In genomic region chr1:65764052-65764451, GRCh38 we compare ENCODE assay signal across 24 cellular contexts. TPM values are rescaled to one million over a fixed set of nuclear protein-coding genes. Genes with fewer than 3 reads are reported as not detected.
DNase-seq lines count a peak whose midpoint lies in the region; ATAC-seq and TF ChIP-seq lines count a peak whose summit lies in the region.
"Had no signal": no experiment of that assay in that cellular context is flagged by ENCODE, and none has a peak within 500 bp of the region (broad histone marks: within the 10 kb centered on the region; RNA-seq: fewer than 3 reads in every experiment).

No MANE protein-coding gene starts in this region.

- H2AFZ ChIP-seq in PC-3 (ENCODE audit: low read length), result no peak overlapping the region
- H2AFZ ChIP-seq: PC-9 had no signal

- H3K4ac ChIP-seq in mesendoderm (ENCODE audit: low read depth, low read length), result no peak overlapping the region

- H3K9ac ChIP-seq in PC-3 (ENCODE audit: low read length), result no peak overlapping the region
- H3K9ac ChIP-seq in mesendoderm (ENCODE audit: low read length), result no peak overlapping the region

- H3K18ac ChIP-seq in mesendoderm (ENCODE audit: low read length), result no peak overlapping the region

- no peak overlapping the region for H2BK15ac ChIP-seq in mesendoderm (replicated peaks; ENCODE audit: low read depth)

- no peak overlapping the region for H2BK120ac ChIP-seq in mesendoderm (ENCODE audit: low read depth, low read length)

- H3K9me3 ChIP-seq in PC-3 (ENCODE audit: low read length), result no peaks in the 10 kb centered on the region
- H3K9me3 ChIP-seq: A549, BE2C had no signal

- no peak overlapping the region for H3K4me2 ChIP-seq in PC-3 (ENCODE audit: low read length)
- no peak overlapping the region for H3K4me2 ChIP-seq in mesendoderm (ENCODE audit: low read length)
- H3K4me2 ChIP-seq: A549, PC-9 had no signal

- no peak overlapping the region for H3K56ac ChIP-seq in mesendoderm (ENCODE audit: low read length)

- no peak overlapping the region for H4K8ac ChIP-seq in mesendoderm (ENCODE audit: low read depth, low read length)

- POLR2A ChIA-PET in PC-3 (lab: Charles Lee; ENCODE audit: unreplicated experiment), result interaction anchor here (0.6 kb wide), 1 partner anchor 1247 kb away, joined by 6 read pairs; no protein-coding TSS in a partner anchor

- intact Hi-C loops in PC-3 (cut with micrococcal nuclease), result no loop called here

- ATAC-seq in PC-3 (no peak), HG02870 (IDR thresholded peaks at IDR 0.05; ENCODE audit: unreplicated experiment) (no peak), HG03565 (IDR thresholded peaks at IDR 0.05; ENCODE audit: unreplicated experiment) (no peak)
- ATAC-seq: A549, GM12878, T-helper 17 cell had no signal

- H3K23ac ChIP-seq in mesendoderm (ENCODE audit: low read length), result no peak overlapping the region

- no peaks in the 10 kb centered on the region for H3K79me1 ChIP-seq in mesendoderm (ENCODE audit: low read length)

- TF ChIP-seq CTCF in LNCaP clone FGC (IDR thresholded peaks at IDR 0.05; ENCODE audit: control insufficient read depth, extremely low read depth, insufficient read depth) (no peak), PC-3 (conservative IDR thresholded peaks at IDR 0.05; ENCODE audit: low read depth, low read length) (no peak)

- H3K27me3 ChIP-seq in PC-3 (ENCODE audit: low read length) (no peaks in the 10 kb centered on the region), mesendoderm (ENCODE audit: insufficient read depth, low read length, poor library complexity) (no peaks in the 10 kb centered on the region)
- H3K27me3 ChIP-seq: BE2C had no signal

- H2AK5ac ChIP-seq in mesendoderm (ENCODE audit: low read length), result no peak overlapping the region

- BruUV-seq in PC-3 (replicated peaks; lab: Mats Ljungman, UMichigan), result no TSS peak

- H3K27ac ChIP-seq in PC-3 (ENCODE audit: low read length) (no peak overlapping the region), mesendoderm (ENCODE audit: low read depth, low read length) (no peak overlapping the region)
- H3K27ac ChIP-seq: A549, PC-9, SK-N-MC had no signal

- no peak overlapping the region for H3K4me3 ChIP-seq in LNCaP clone FGC (ENCODE audit: low read depth, low read length)
- H3K4me3 ChIP-seq in PC-3 (ENCODE audit: low read length), result no peak overlapping the region
- no peak overlapping the region for H3K4me3 ChIP-seq in mesendoderm (ENCODE audit: low read length)
- H3K4me3 ChIP-seq: A549, GM12878, PC-9, SK-N-MC had no signal

- H4K5ac ChIP-seq in mesendoderm (ENCODE audit: low read length), result no peak overlapping the region

- H4K20me1 ChIP-seq in PC-3 (ENCODE audit: low read length), result no peaks in the 10 kb centered on the region

- CTCF ChIA-PET in PC-3 (lab: Charles Lee), result no interaction called here

- H3K4me1 ChIP-seq in PC-3 (ENCODE audit: insufficient read depth, low read length), result peaks cover 17% of the 10 kb centered on the region
- no peaks in the 10 kb centered on the region for H3K4me1 ChIP-seq in mesendoderm (ENCODE audit: control insufficient read depth, low read depth, low read length)
- H3K4me1 ChIP-seq: A549, BE2C had no signal

- H2BK5ac ChIP-seq in mesendoderm (ENCODE audit: low read length), result no peak overlapping the region

- no peaks in the 10 kb centered on the region for H3F3A ChIP-seq in PC-3 (ENCODE audit: low read length, unreplicated experiment)

- H3K36me3 ChIP-seq in PC-3 (ENCODE audit: low read depth, low read length) (no peaks in the 10 kb centered on the region), mesendoderm (ENCODE audit: control insufficient read depth, insufficient read depth, low read length) (no peaks in the 10 kb centered on the region)
- H3K36me3 ChIP-seq: BE2C had no signal

- no peaks in the 10 kb centered on the region for H3K9me2 ChIP-seq in PC-3 (replicated peaks; ENCODE audit: low read length)

- peak; percentile 17 for DNase-seq in NCI-H510A treated with DMSO at 0.1 percent for 48 hours (lab: John Stamatoyannopoulos, UW)
- no peak for DNase-seq in NCI-H510A (lab: John Stamatoyannopoulos, UW)
- DNase-seq in LNCaP clone FGC (ENCODE audit: low read depth), result peak; percentile 79
- peak; percentile 12 for DNase-seq in PC-3
- peak; percentile 10 for DNase-seq in mesendoderm
- no peak for DNase-seq in T1000 (lab: John Stamatoyannopoulos, UW)
- DNase-seq: BE2C, DMS79 treated with DMSO at 0.1 percent for 48 hours, KBM-7, MV-4-11, NCI-H1105 treated with DMSO at 0.1 percent for 48 hours, NCI-H1694 treated with DMSO at 0.1 percent for 48 hours, NCI-H2171, NCI-H446, RPMI8226, SHP77, SW 1271, T-helper 17 cell had no signal

- H3K79me2 ChIP-seq in PC-3 (ENCODE audit: low read length), result no peaks in the 10 kb centered on the region
- H3K79me2 ChIP-seq in mesendoderm (ENCODE audit: control insufficient read depth, insufficient read depth, low read length), result no peaks in the 10 kb centered on the region

RNA-seq across cellular contexts. Expression of gene PDE4B, which starts 28.6 kb away (rescaled TPM):
- 1.4 and 1.7 TPM in 2 replicates for total RNA-seq in PC-3 (2014; rRNA removed)
- polyA plus RNA-seq in mesendoderm (2013, experiment 1 of 2), result 9.0 TPM
- 9.3 TPM for polyA plus RNA-seq in mesendoderm (2013, experiment 2 of 2)

Comparison
In these comparisons a context has a peak if more than half of its experiments do, and no peak if none do; other contexts are left out.
1. DNase-seq: peak in NCI-H510A treated with DMSO at 0.1 percent for 48 hours (single experiment), LNCaP clone FGC (single experiment), PC-3 (single experiment) and mesendoderm (single experiment); none in NCI-H510A (single experiment) and T1000 (single experiment).